16 cellular contexts compared by ENCODE assay signal in the genomic region with DNA sequence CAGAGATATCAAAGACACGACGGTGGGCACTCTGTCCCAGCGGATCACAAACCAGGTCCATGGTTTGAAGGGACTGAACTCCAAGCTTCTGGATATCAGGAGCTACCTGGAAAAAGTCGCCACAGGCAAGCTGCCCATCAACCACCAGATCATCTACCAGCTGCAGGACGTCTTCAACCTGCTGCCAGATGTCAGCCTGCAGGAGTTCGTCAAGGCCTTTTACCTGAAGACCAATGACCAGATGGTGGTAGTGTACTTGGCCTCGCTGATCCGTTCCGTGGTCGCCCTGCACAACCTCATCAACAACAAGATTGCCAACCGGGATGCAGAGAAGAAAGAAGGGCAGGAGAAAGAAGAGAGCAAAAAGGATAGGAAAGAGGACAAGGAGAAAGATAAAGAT.
"Had no signal": no experiment of that assay in that cellular context is flagged by ENCODE, and none has a peak within 500 bp of the region (broad histone marks: within the 10 kb centered on the region; RNA-seq: fewer than 3 reads in every experiment).

No MANE protein-coding gene starts in this region.

- H3K9ac ChIP-seq: parathyroid adenoma had no signal

- H3K79me2 ChIP-seq: parathyroid adenoma had no signal

- H3K4me1 Mint-ChIP-seq: activated CD4-positive, alpha-beta T cell treated with anti-CD3 and anti-CD28 coated beads, Interleukin-2, amount 10 ng/mL, durations not matched to agents 7 days and 5 days had no signal

- H3K4me3 Mint-ChIP-seq: activated CD4-positive, alpha-beta T cell treated with anti-CD3 and anti-CD28 coated beads, Interleukin-2, amount 10 ng/mL, durations not matched to agents 7 days and 5 days; activated T-cell treated with anti-CD3 and anti-CD28 coated beads, Interleukin-2, amount 50 U/mL, for 4 hours; naive thymus-derived CD8-positive, alpha-beta T cell; type B pancreatic cell had no signal

- H3K4me3 ChIP-seq: gastroesophageal sphincter, lung, mucosa of descending colon had no signal

- H3K9me3 Mint-ChIP-seq: activated CD4-positive, alpha-beta T cell treated with anti-CD3 and anti-CD28 coated beads, Interleukin-2, amount 10 ng/mL, durations not matched to agents 7 days and 5 days; activated T-cell treated with anti-CD3 and anti-CD28 coated beads, Interleukin-2, amount 50 U/mL, for 4 hours; naive thymus-derived CD8-positive, alpha-beta T cell; type B pancreatic cell had no signal

- H3K27me3 ChIP-seq: gastroesophageal sphincter, neutrophil had no signal

- H3K27ac Mint-ChIP-seq: activated CD4-positive, alpha-beta T cell treated with anti-CD3 and anti-CD28 coated beads, Interleukin-2, amount 10 ng/mL, durations not matched to agents 7 days and 5 days; type B pancreatic cell had no signal

- H2AFZ ChIP-seq: parathyroid adenoma had no signal

- H3K27me3 Mint-ChIP-seq: activated CD4-positive, alpha-beta T cell treated with anti-CD3 and anti-CD28 coated beads, Interleukin-2, amount 10 ng/mL, durations not matched to agents 7 days and 5 days; naive thymus-derived CD8-positive, alpha-beta T cell; type B pancreatic cell had no signal

- DNase-seq: activated CD4-positive, alpha-beta T cell treated with anti-CD3 and anti-CD28 coated beads, Interleukin-2, amount 10 ng/mL, durations not matched to agents 7 days and 5 days; activated gamma-delta T cell; activated T-cell treated with anti-CD3 and anti-CD28 coated beads, Interleukin-2, amount 50 U/mL, for 4 hours; left colon; mucosa of descending colon; naive thymus-derived CD8-positive, alpha-beta T cell; stimulated activated CD4-positive, alpha-beta T cell treated with anti-CD3 and anti-CD28 coated beads, Interleukin-4, amount 100 ng/mL, for 1 hour; stimulated activated naive CD4-positive, alpha-beta T cell treated with Interleukin-2 at 50 U/mL for 16 hours; T-helper 9 cell had no signal

- H3K9me3 ChIP-seq: gastroesophageal sphincter, mucosa of descending colon, neutrophil had no signal

- ATAC-seq: activated T-cell treated with anti-CD3 and anti-CD28 coated beads, Interleukin-2, amount 50 U/mL, for 4 hours; gastroesophageal sphincter; naive thymus-derived CD8-positive, alpha-beta T cell had no signal

- FAIRE-seq: colon, islet of Langerhans had no signal

- H3K27ac ChIP-seq: gastroesophageal sphincter, parathyroid adenoma had no signal
